In the genomic region with DNA sequence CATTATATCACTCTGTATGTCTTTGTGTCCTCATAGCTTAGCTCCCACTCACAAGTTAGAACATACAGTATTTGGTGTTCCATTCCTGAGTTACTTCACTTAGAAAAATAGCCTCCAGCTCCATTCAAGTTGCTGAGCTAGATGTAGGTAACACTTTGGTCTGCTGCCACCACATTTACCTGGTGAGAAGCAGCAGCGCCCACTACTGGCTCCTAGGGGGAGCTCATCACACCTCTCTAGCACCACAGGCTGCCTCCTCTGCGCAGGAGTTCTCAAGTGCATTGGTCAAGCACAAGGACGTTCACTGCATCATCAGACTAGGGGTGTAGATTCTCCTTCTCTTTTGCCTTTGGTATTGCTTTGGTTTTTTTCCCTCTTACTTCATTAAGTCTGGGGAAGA, we compare ENCODE assay signal across 13 cellular contexts.
DNase-seq lines count a peak whose midpoint lies in the region; ATAC-seq and TF ChIP-seq lines count a peak whose summit lies in the region.
"Had no signal": no experiment of that assay in that cellular context is flagged by ENCODE, and none has a peak within 500 bp of the region (broad histone marks: within the 10 kb centered on the region; RNA-seq: fewer than 3 reads in every experiment).

No MANE protein-coding gene starts in this region.

- no peaks in the 10 kb centered on the region for H3K9me2 ChIP-seq in SU-DHL-6 (replicated peaks; ENCODE audit: insufficient read depth, low read length)

- no peaks in the 10 kb centered on the region for H4K20me1 ChIP-seq in SU-DHL-6 (ENCODE audit: low read depth, low read length)

- no peak overlapping the region for H3K27ac ChIP-seq in SU-DHL-6 (ENCODE audit: low read depth, low read length)
- H3K27ac ChIP-seq: spleen had no signal

- H3K79me2 ChIP-seq in SU-DHL-6 (ENCODE audit: insufficient read depth, low read length) = no peaks in the 10 kb centered on the region

- TF ChIP-seq CTCF in HFFc6 (IDR thresholded peaks at IDR 0.05) (peak; percentile 22; the same call in 1 of the 2 replicates), SU-DHL-6 (IDR thresholded peaks at IDR 0.05; ENCODE audit: insufficient read depth, low read length, poor library complexity, severe bottlenecking) (peak; percentile 74)

- H3K36me3 Mint-ChIP-seq in HFFc6 (ENCODE audit: low read depth) = 0 out of 2 replicates have a peak, but pooled peaks cover 4% of the 10 kb centered on the region
- H3K36me3 Mint-ChIP-seq: memory B cell had no signal

- no peaks in the 10 kb centered on the region for H3K36me3 ChIP-seq in SU-DHL-6 (ENCODE audit: low read length)
- H3K36me3 ChIP-seq: spleen had no signal

- H3K27me3 ChIP-seq in SU-DHL-6 (ENCODE audit: low read length) = peaks cover 3% of the 10 kb centered on the region; the same call in 1 of the 2 replicates
- H3K27me3 ChIP-seq: spleen had no signal

- no peak overlapping the region for H3K4me2 ChIP-seq in SU-DHL-6 (ENCODE audit: low read depth, low read length, poor library complexity, severe bottlenecking)

- no peak overlapping the region for H3K4me3 Mint-ChIP-seq in HFFc6
- H3K4me3 Mint-ChIP-seq: memory B cell had no signal

- H3K4me3 ChIP-seq in SU-DHL-6 (ENCODE audit: insufficient read depth, low read length, poor library complexity, severe bottlenecking) = no peak overlapping the region
- H3K4me3 ChIP-seq: spleen had no signal

- DNase-seq in COLO668 (lab: John Stamatoyannopoulos, UW; ENCODE audit: unreplicated experiment) (peak; percentile 24), HFFc6 (no peak), left kidney (ENCODE audit: low read depth, low spot score) (peak; percentile 51), Kasumi-1 (lab: John Stamatoyannopoulos, UW) (no peak), mesenteric fat pad (ENCODE audit: low spot score) (no peak)
- DNase-seq: activated naive CD4-positive, alpha-beta T cell treated with Interleukin-2 at 50 U/mL for 16 hours; NCI-H2107; spleen; stimulated activated naive CD8-positive, alpha-beta T cell treated with anti-CD3 and anti-CD28 coated beads, Interleukin-15, Interleukin-2, amounts not matched to agents 100 U/mL and 50 U/mL, for 24 hours had no signal

- H3K9ac ChIP-seq in SU-DHL-6 (ENCODE audit: low read length) = no peak overlapping the region

- no peak for ATAC-seq in GM21528 (IDR thresholded peaks at IDR 0.05; ENCODE audit: low FRiP score, unreplicated experiment)
- ATAC-seq in GM18502 (IDR thresholded peaks at IDR 0.05; ENCODE audit: poor library complexity, unreplicated experiment) = no peak
- ATAC-seq: stimulated activated naive CD8-positive, alpha-beta T cell treated with anti-CD3 and anti-CD28 coated beads, Interleukin-15, Interleukin-2, amounts not matched to agents 100 U/mL and 50 U/mL, for 24 hours had no signal

- H3K27ac Mint-ChIP-seq in HFFc6 = no peak overlapping the region
- H3K27ac Mint-ChIP-seq: memory B cell had no signal

- no peak overlapping the region for H2AFZ ChIP-seq in SU-DHL-6 (ENCODE audit: low read depth, low read length, severe bottlenecking)

- H3F3A ChIP-seq in SU-DHL-6 (ENCODE audit: insufficient read depth) = no peaks in the 10 kb centered on the region

- no peaks in the 10 kb centered on the region for H3K4me1 Mint-ChIP-seq in HFFc6 (ENCODE audit: low read depth)
- H3K4me1 Mint-ChIP-seq: memory B cell had no signal

- H3K9me3 Mint-ChIP-seq in HFFc6 = peaks cover 16% of the 10 kb centered on the region

- peaks cover under 1% of the 10 kb centered on the region; the same call in 1 of the 2 replicates for H3K27me3 Mint-ChIP-seq in HFFc6 (ENCODE audit: insufficient read depth)
- H3K27me3 Mint-ChIP-seq: memory B cell had no signal

- H3K9me3 ChIP-seq in SU-DHL-6 (ENCODE audit: insufficient read depth, low read length) = no peaks in the 10 kb centered on the region

Comparison
In these comparisons a context has a peak if more than half of its experiments do, and no peak if none do; other contexts are left out.
1. DNase-seq: peak in COLO668 (single experiment) and left kidney (single experiment); none in HFFc6 (single experiment), Kasumi-1 (0 of 2) and mesenteric fat pad (single experiment).